27 cellular contexts compared by ENCODE assay signal in the genomic region with DNA sequence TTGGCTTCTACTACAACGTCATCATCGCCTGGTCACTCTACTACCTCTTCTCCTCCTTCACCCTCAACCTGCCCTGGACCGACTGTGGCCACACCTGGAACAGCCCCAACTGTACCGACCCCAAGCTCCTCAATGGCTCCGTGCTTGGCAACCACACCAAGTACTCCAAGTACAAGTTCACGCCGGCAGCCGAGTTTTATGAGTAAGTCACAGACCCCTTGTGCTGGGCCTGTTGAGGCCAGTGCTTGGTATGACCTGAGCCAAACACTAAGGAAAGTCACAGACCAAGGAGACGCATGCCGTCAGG. TPM values are rescaled to one million over a fixed set of nuclear protein-coding genes. Genes with fewer than 3 reads are reported as not detected.
"Had no signal": no experiment of that assay in that cellular context is flagged by ENCODE, and none has a peak within 500 bp of the region (broad histone marks: within the 10 kb centered on the region; RNA-seq: fewer than 3 reads in every experiment).

No MANE protein-coding gene starts in this region.

- H3K27me3 Mint-ChIP-seq: stimulated activated naive B cell treated with anti-CD40 and anti-IgM and Interleukin-4, amounts not matched to agents 10 μg/mL and 1 μg/mL and 100 μg/mL, for 72 hours had no signal

- H3K9ac ChIP-seq: parathyroid adenoma had no signal

- H3K9me3 Mint-ChIP-seq: immature natural killer cell; mesothelial cell of epicardium; natural killer cell treated with Interleukin-12 subunit alpha and Interleukin-12 subunit beta and Interleukin-15 and Interleukin-18, amount 100 ng/mL, for 72 hours; neural crest cell; stimulated activated naive CD8-positive, alpha-beta T cell treated with anti-CD3 and anti-CD28 coated beads, Interleukin-15, Interleukin-2, amounts not matched to agents 100 ng/mL and 50 ng/mL, for 24 hours had no signal

- H3K4me1 ChIP-seq: lower lobe of right lung, parathyroid adenoma, spleen had no signal

- H3K79me2 ChIP-seq: parathyroid adenoma had no signal

- DNase-seq: cerebellar nuclear complex; cortex of kidney; hypothalamus; immature natural killer cell; islet precursor cell; kidney glomerular epithelial cell; left colon; lower lobe of right lung; naive B cell; spleen; stimulated activated CD4-positive, alpha-beta T cell treated with anti-CD3 and anti-CD28 coated beads, Interleukin-4, amount 100 ng/mL, for 4 hours; stimulated activated naive B cell treated with anti-CD40 and anti-IgM and Interleukin-4, amounts not matched to agents 10 μg/mL and 1 μg/mL and 100 μg/mL, for 72 hours had no signal

- H3K4me3 ChIP-seq: left ventricle myocardium inferior, lower lobe of right lung, mucosa of descending colon, skin epidermis, spleen, thoracic aorta, tibial nerve had no signal

- H3K36me3 Mint-ChIP-seq: immature natural killer cell; mesothelial cell of epicardium; naive B cell; natural killer cell treated with Interleukin-12 subunit alpha and Interleukin-12 subunit beta and Interleukin-15 and Interleukin-18, amount 100 ng/mL, for 72 hours; stimulated activated naive B cell treated with anti-CD40 and anti-IgM and Interleukin-4, amounts not matched to agents 10 μg/mL and 1 μg/mL and 100 μg/mL, for 72 hours had no signal

- H3K9me3 ChIP-seq: left ventricle myocardium inferior, lower lobe of right lung, mucosa of descending colon, spleen, thoracic aorta, tibial nerve had no signal

- H3K36me3 ChIP-seq: left ventricle myocardium inferior, lower lobe of right lung, spleen, thoracic aorta, tibial nerve had no signal

- H3K4me3 Mint-ChIP-seq: immature natural killer cell; mesothelial cell of epicardium; naive B cell; natural killer cell treated with Interleukin-12 subunit alpha and Interleukin-12 subunit beta and Interleukin-15 and Interleukin-18, amount 100 ng/mL, for 72 hours; neural crest cell; stimulated activated naive B cell treated with anti-CD40 and anti-IgM and Interleukin-4, amounts not matched to agents 10 μg/mL and 1 μg/mL and 100 μg/mL, for 72 hours; stimulated activated naive CD8-positive, alpha-beta T cell treated with anti-CD3 and anti-CD28 coated beads, Interleukin-15, Interleukin-2, amounts not matched to agents 100 ng/mL and 50 ng/mL, for 24 hours had no signal

- ATAC-seq: left colon; lower lobe of right lung; mucosa of descending colon; stimulated activated naive B cell treated with anti-CD40 and anti-IgM and Interleukin-4, amounts not matched to agents 10 μg/mL and 1 μg/mL and 100 μg/mL, for 72 hours had no signal

- H3K4me1 Mint-ChIP-seq: immature natural killer cell; mesothelial cell of epicardium; naive B cell; neural crest cell; stimulated activated naive B cell treated with anti-CD40 and anti-IgM and Interleukin-4, amounts not matched to agents 10 μg/mL and 1 μg/mL and 100 μg/mL, for 72 hours had no signal

- H3K27ac Mint-ChIP-seq: immature natural killer cell; mesothelial cell of epicardium; naive B cell; natural killer cell treated with Interleukin-12 subunit alpha and Interleukin-12 subunit beta and Interleukin-15 and Interleukin-18, amount 100 ng/mL, for 72 hours; progenitor cell of endocrine pancreas; stimulated activated naive B cell treated with anti-CD40 and anti-IgM and Interleukin-4, amounts not matched to agents 10 μg/mL and 1 μg/mL and 100 μg/mL, for 72 hours; stimulated activated naive CD8-positive, alpha-beta T cell treated with anti-CD3 and anti-CD28 coated beads, Interleukin-15, Interleukin-2, amounts not matched to agents 100 ng/mL and 50 ng/mL, for 24 hours had no signal

- H3K27me3 ChIP-seq: tibial nerve had no signal

- H3K27ac ChIP-seq: left ventricle myocardium inferior, lower lobe of right lung, parathyroid adenoma, skin epidermis, spleen, thoracic aorta, tibial nerve had no signal

- H2AFZ ChIP-seq: parathyroid adenoma had no signal

- FAIRE-seq: frontal cortex had no signal

RNA-seq across cellular contexts. Expression of a gene that starts 16.1 kb away (rescaled TPM):
- total RNA-seq: fibroblast of villous mesenchyme; left ventricle myocardium inferior; lower lobe of right lung; natural killer cell treated with Interleukin-12 subunit alpha and Interleukin-12 subunit beta and Interleukin-15 and Interleukin-18, amount 100 ng/mL, for 72 hours; neural crest cell; osteoblast; progenitor cell of endocrine pancreas; right cardiac atrium; spleen had no signal
- polyA plus RNA-seq: immature natural killer cell, right cardiac atrium, spleen had no signal
